ENCODE assay signal across 11 cellular contexts in the genomic region with DNA sequence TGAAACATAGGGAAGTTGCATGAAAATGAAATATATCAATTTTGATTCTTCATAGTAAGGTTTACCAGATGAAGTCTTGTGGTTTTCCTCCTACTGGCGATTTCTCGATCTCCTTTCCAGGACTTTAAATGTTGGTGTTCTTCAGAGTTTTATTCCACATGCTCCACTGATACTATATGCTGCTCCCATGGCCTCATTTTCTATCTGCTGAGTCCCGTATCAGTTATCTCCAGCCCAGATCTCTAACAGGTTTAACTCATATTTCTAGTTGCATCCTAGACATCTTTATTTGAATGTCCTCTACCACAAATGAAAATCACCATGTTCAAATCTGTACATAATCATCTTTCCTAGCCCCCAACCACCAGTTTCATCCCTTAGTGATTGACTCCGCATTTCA.
"Had no signal": no experiment of that assay in that cellular context is flagged by ENCODE, and none has a peak within 500 bp of the region (broad histone marks: within the 10 kb centered on the region; RNA-seq: fewer than 3 reads in every experiment).

No MANE protein-coding gene starts in this region.

- H3K27ac Mint-ChIP-seq: T-helper 1 cell treated with Interleukin-12 subunit alpha and Interleukin-12 subunit beta and Interleukin-4 antibody, amounts not matched to agents 30 μg/mL and 1 μg/mL, for 36 hours had no signal

- H3K27ac ChIP-seq: brain microvascular endothelial cell, neutrophil, skin epidermis, tibial nerve had no signal

- H3K27me3 Mint-ChIP-seq: naive B cell had no signal

- H3K27me3 ChIP-seq: brain microvascular endothelial cell, neutrophil, tibial nerve had no signal

- H3K9me3 ChIP-seq: neutrophil, SK-N-SH, tibial nerve had no signal

- DNase-seq: brain microvascular endothelial cell; immature natural killer cell; left colon; naive B cell; Right ventricle myocardium superior; SK-N-SH; stimulated activated CD4-positive, alpha-beta T cell treated with anti-CD3 and anti-CD28 coated beads, Interleukin-4, amount 100 ng/mL, for 4 hours had no signal

- H3K4me3 Mint-ChIP-seq: immature natural killer cell; naive B cell; T-helper 1 cell treated with Interleukin-12 subunit alpha and Interleukin-12 subunit beta and Interleukin-4 antibody, amounts not matched to agents 30 μg/mL and 1 μg/mL, for 36 hours had no signal

- ATAC-seq: left colon had no signal

- H3K4me1 Mint-ChIP-seq: naive B cell had no signal

- H3K9me3 Mint-ChIP-seq: immature natural killer cell; naive B cell; T-helper 1 cell treated with Interleukin-12 subunit alpha and Interleukin-12 subunit beta and Interleukin-4 antibody, amounts not matched to agents 30 μg/mL and 1 μg/mL, for 36 hours had no signal
